ENCODE assay signal across 31 cellular contexts in the genomic region with DNA sequence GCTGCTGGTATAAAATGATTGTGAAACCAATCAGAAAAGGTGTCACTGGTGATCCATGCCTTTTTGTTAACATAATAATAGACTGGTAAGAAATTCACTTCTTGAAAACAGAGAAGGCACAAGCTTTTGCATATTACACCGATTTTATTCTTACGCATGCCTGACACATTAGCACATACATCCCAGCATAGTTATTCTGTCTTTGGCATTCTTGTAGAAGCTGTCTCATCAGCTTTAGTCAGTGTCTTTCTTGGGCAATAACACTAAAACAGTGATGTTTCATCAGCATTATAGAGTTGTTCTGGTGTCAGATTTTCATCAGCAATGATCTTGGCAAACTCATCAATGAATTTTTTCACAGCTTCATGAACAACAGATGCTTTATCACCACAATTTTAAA.
DNase-seq lines count a peak whose midpoint lies in the region; ATAC-seq and TF ChIP-seq lines count a peak whose summit lies in the region.
"Had no signal": no experiment of that assay in that cellular context is flagged by ENCODE, and none has a peak within 500 bp of the region (broad histone marks: within the 10 kb centered on the region; RNA-seq: fewer than 3 reads in every experiment).

No MANE protein-coding gene starts in this region.

- H3K4me3 ChIP-seq in AG10803 (ENCODE audit: low read length): no peak overlapping the region
- no peak overlapping the region for H3K4me3 ChIP-seq in IMR-90 (ENCODE audit: insufficient read depth, low read depth, low read length)
- H3K4me3 ChIP-seq in cardiac fibroblast (replicated peaks in 1 of 2; ENCODE audit: low read depth in 2 of 2, low read length in 2 of 2): no peak overlapping the region
- H3K4me3 ChIP-seq in foreskin fibroblast (ENCODE audit: low read depth in 1 of 2, low read length in 2 of 2): no peak overlapping the region
- H3K4me3 ChIP-seq: A549, adrenal gland, colonic mucosa, heart right ventricle, neural progenitor cell, PC-9, spleen, uterus had no signal

- no peak overlapping the region for H3K4me2 ChIP-seq in IMR-90 (ENCODE audit: low read depth, low read length)
- H3K4me2 ChIP-seq: A549, neural progenitor cell, PC-9 had no signal

- H3K27ac ChIP-seq in IMR-90 (ENCODE audit: insufficient read depth, low read length): no peak overlapping the region
- H3K27ac ChIP-seq: A549, adrenal gland, colonic mucosa, heart right ventricle, neural progenitor cell, PC-9, spleen, uterus had no signal

- POLR2A ChIA-PET in IMR-90 (lab: Charles Lee; ENCODE audit: unreplicated experiment): no interaction called here

- H3K79me1 ChIP-seq in IMR-90 (ENCODE audit: low read depth in 1 of 2, low read length in 2 of 2): no peaks in the 10 kb centered on the region

- H3K14ac ChIP-seq in IMR-90 (replicated peaks; ENCODE audit: low read depth, low read length): no peak overlapping the region

- H4K20me1 ChIP-seq in IMR-90 (ENCODE audit: insufficient read depth, low read length): no peaks in the 10 kb centered on the region

- no peak overlapping the region for H2BK5ac ChIP-seq in IMR-90 (ENCODE audit: low read depth, low read length, poor library complexity, severe bottlenecking)

- H2BK20ac ChIP-seq in IMR-90 (ENCODE audit: low read depth, low read length): no peak overlapping the region

- TF ChIP-seq CTCF in AG10803 (conservative IDR thresholded peaks at IDR 0.05; ENCODE audit: low read length): no peak
- no peak for TF ChIP-seq CTCF in IMR-90 (conservative IDR thresholded peaks at IDR 0.05; ENCODE audit: low read depth, low read length)
- TF ChIP-seq CTCF in cardiac fibroblast (IDR thresholded peaks at IDR 0.05; ENCODE audit: low read depth, low read length): no peak
- no peak for TF ChIP-seq CTCF in foreskin fibroblast (IDR thresholded peaks at IDR 0.05; ENCODE audit: low read depth, low read length)

- no peaks in the 10 kb centered on the region for H3K27me3 ChIP-seq in IMR-90 (ENCODE audit: control insufficient read depth, insufficient read depth, low read length)
- H3K27me3 ChIP-seq: adrenal gland, colonic mucosa, heart right ventricle, neural progenitor cell, spleen, uterus had no signal

- TF ChIP-seq POLR2A in IMR-90 (IDR thresholded peaks at IDR 0.05; ENCODE audit: low read depth, low read length) (no peak), GM18505 (IDR thresholded peaks at IDR 0.05; ENCODE audit: borderline replicate concordance, extremely low read depth, insufficient read depth, insufficient read length) (no peak)

- CTCF ChIA-PET in IMR-90 (lab: Yijun Ruan, JAX): no interaction called here

- H3K23ac ChIP-seq in IMR-90 (ENCODE audit: low read depth, low read length): no peak overlapping the region

- no peak overlapping the region for H2BK15ac ChIP-seq in IMR-90 (ENCODE audit: low read depth, low read length)

- no peak overlapping the region for H3K4ac ChIP-seq in IMR-90 (ENCODE audit: low read depth, low read length)

- H2AK9ac ChIP-seq in IMR-90 (replicated peaks; ENCODE audit: low read depth, low read length, poor library complexity): no peak overlapping the region

- no peak overlapping the region for H3K9ac ChIP-seq in IMR-90 (ENCODE audit: low read depth, low read length)
- H3K9ac ChIP-seq: neural progenitor cell had no signal

- dilution Hi-C loops in IMR-90 (cut with HindIII; ENCODE audit: low sequenced_read_pairs, unreplicated experiment): no loop called here

- no peaks in the 10 kb centered on the region for H3K36me3 ChIP-seq in IMR-90 (ENCODE audit: control insufficient read depth, insufficient read depth, low read length)
- H3K36me3 ChIP-seq: adrenal gland, colonic mucosa, heart right ventricle, neural progenitor cell, spleen, uterus had no signal

- BruUV-seq in IMR-90 (replicated peaks; lab: Mats Ljungman, UMichigan): no TSS peak

- no peaks in the 10 kb centered on the region for H3K9me3 ChIP-seq in IMR-90 (ENCODE audit: control insufficient read depth, insufficient read depth, low read length)
- H3K9me3 ChIP-seq: A549, adrenal gland, colonic mucosa, uterus had no signal

- H3K18ac ChIP-seq in IMR-90 (ENCODE audit: low read depth, low read length): no peak overlapping the region

- intact Hi-C loops in IMR-90 (cut with micrococcal nuclease): no loop called here

- no peaks in the 10 kb centered on the region for H3K4me1 ChIP-seq in IMR-90 (ENCODE audit: control insufficient read depth, insufficient read depth, low read length)
- H3K4me1 ChIP-seq: A549, adrenal gland, colonic mucosa, heart right ventricle, neural progenitor cell, spleen, uterus had no signal

- WGBS in IMR-90 (ENCODE audit: extremely low coverage in 2 of 2, insufficient read length in 1 of 2), 2 experiments: no CpG with 5 or more reads among the region's 2 CpGs

- ATAC-seq in IMR-90 (ENCODE audit: low read depth): no peak
- ATAC-seq in activated CD4-positive, CD25-positive, alpha-beta regulatory T cell treated with anti-CD3 and anti-CD28 coated beads, Interleukin-2, amount 50 U/mL, for 24 hours: no peak
- ATAC-seq in GM18505 (IDR thresholded peaks at IDR 0.05; ENCODE audit: unreplicated experiment): no peak
- no peak for ATAC-seq in HG03457 (IDR thresholded peaks at IDR 0.05; ENCODE audit: unreplicated experiment)
- ATAC-seq: A549; activated T-cell treated with anti-CD3 and anti-CD28 coated beads, Interleukin-2, amount 50 U/mL, for 72 hours; heart right ventricle; left ventricle myocardium superior; right cardiac atrium; SK-N-SH treated with all-trans-retinoic acid at 6 μM for 48 hours; T-helper 17 cell had no signal

- in situ Hi-C loops in IMR-90 (cut with MboI; ENCODE audit: low sequenced_read_pairs): no loop called here

- no peak overlapping the region for H2AFZ ChIP-seq in IMR-90 (replicated peaks; ENCODE audit: low read length, poor library complexity)
- H2AFZ ChIP-seq: neural progenitor cell, PC-9 had no signal

- H3K56ac ChIP-seq in IMR-90 (ENCODE audit: extremely low read depth, insufficient read depth, low read length): no peak overlapping the region

- H2BK120ac ChIP-seq in IMR-90 (ENCODE audit: low read depth, low read length): no peak overlapping the region

- no peak overlapping the region for H4K91ac ChIP-seq in IMR-90 (ENCODE audit: insufficient read depth, low read depth, low read length)

- no peak overlapping the region for H2AK5ac ChIP-seq in IMR-90 (ENCODE audit: low read depth, low read length)

- DNase-seq in AG10803 (ENCODE audit: low read depth) (peak; percentile 13), IMR-90 (peak; percentile 36), cardiac fibroblast (ENCODE audit: low read depth in 2 of 2) (peak; percentile 7 to 81), foreskin fibroblast (peak; percentile 33 to 63)
- DNase-seq in activated naive CD4-positive, alpha-beta T cell treated with anti-CD3 and anti-CD28 coated beads, Interleukin-2, amount 50 U/mL, for 16 hours: no peak
- DNase-seq: activated CD4-positive, alpha-beta memory T cell treated with anti-CD3 and anti-CD28 coated beads for 36 hours; activated CD4-positive, CD25-positive, alpha-beta regulatory T cell treated with anti-CD3 and anti-CD28 coated beads, Interleukin-2, amount 50 U/mL, for 72 hours; activated naive CD4-positive, alpha-beta T cell treated with Interleukin-2 at 50 U/mL for 16 hours; activated T-cell treated with anti-CD3 and anti-CD28 coated beads, Interleukin-2, amount 50 U/mL, for 72 hours; adrenal gland; colonic mucosa; effector CD4-positive, alpha-beta T cell; heart right ventricle; KBM-7; kidney; left ventricle myocardium superior; NCI-H2029 treated with DMSO at 0.1 percent for 48 hours; NCI-H526; PC-9; right cardiac atrium; Right ventricle myocardium superior; spleen; stimulated activated CD4-positive, alpha-beta T cell treated with anti-CD3 and anti-CD28 coated beads, Interleukin-2, amount 100 ng/mL, for 24 hours; T-helper 17 cell; uterus had no signal

- H4K5ac ChIP-seq in IMR-90 (ENCODE audit: low read depth, low read length): no peak overlapping the region

- TF ChIP-seq RAD21 in IMR-90 (IDR thresholded peaks at IDR 0.05; ENCODE audit: low read length): no peak

- H3K9me1 ChIP-seq in IMR-90 (ENCODE audit: insufficient read depth, low read length): no peaks in the 10 kb centered on the region

- H4K8ac ChIP-seq in IMR-90 (ENCODE audit: low read depth in 2 of 2, low read length in 2 of 2): no peak overlapping the region

TF ChIP-seq in IMR-90, 13 proteins besides CTCF, POLR2A, EP300 and RAD21:
- no peak for TF ChIP-seq RFX5 (IDR thresholded peaks at IDR 0.05; ENCODE audit: low read depth, low read length)
- no peak for TF ChIP-seq FOS (IDR thresholded peaks at IDR 0.05; ENCODE audit: low read depth, low read length)
- TF ChIP-seq SMC3 (IDR thresholded peaks at IDR 0.05; ENCODE audit: low read depth, low read length): no peak
- no peak for TF ChIP-seq MXI1 (IDR thresholded peaks at IDR 0.05; ENCODE audit: borderline replicate concordance, low read depth, low read length)
- no peak for TF ChIP-seq ELK1 (IDR thresholded peaks at IDR 0.05; ENCODE audit: borderline replicate concordance, low read depth, low read length)
- peak; percentile 44; the same call in 1 of the 2 replicates for TF ChIP-seq CEBPB (IDR thresholded peaks at IDR 0.05; ENCODE audit: low read depth, low read length)
- no peak for TF ChIP-seq CHD1 (IDR thresholded peaks at IDR 0.05; ENCODE audit: low read depth, low read length)
- TF ChIP-seq MAFK (IDR thresholded peaks at IDR 0.05; ENCODE audit: low read depth, low read length): no peak
